Comparison of ENCODE assay signal across 8 cellular contexts in genomic region chr1:183942933-183943693, GRCh38.
A peak's percentile ranks its signal among the peaks of the same experiment; 100 is the strongest.
DNase-seq lines count a peak whose midpoint lies in the region; ATAC-seq and TF ChIP-seq lines count a peak whose summit lies in the region.

No MANE protein-coding gene starts in this region.

- H3K9me3 Mint-ChIP-seq in T-cell = no peaks in the 10 kb centered on the region

- H3K27me3 ChIP-seq in stomach = no peaks in the 10 kb centered on the region

- no peak for TF ChIP-seq POLR2A in stomach (IDR thresholded peaks at IDR 0.05)

- POLR2A ChIA-PET in T-cell (lab: Charles Lee) = no interaction called here

- no peaks in the 10 kb centered on the region for H3K4me1 ChIP-seq in stomach

- no peak overlapping the region for H3K27ac Mint-ChIP-seq in T-cell

- H3K9me3 ChIP-seq in stomach = no peaks in the 10 kb centered on the region

- peaks cover 0 to 6% (median 0%) of the 10 kb centered on the region in 4 donors for H3K36me3 ChIP-seq in stomach

- intact Hi-C loops in stomach (cut with DNase I; ENCODE audit: low total_unique reads) = no loop called here

- no peaks in the 10 kb centered on the region for H3K36me3 Mint-ChIP-seq in T-cell

- peak; percentile 89 for DNase-seq in AG10803 (ENCODE audit: low read depth)
- peak; percentile 76 for DNase-seq in NCI-H1436 (lab: John Stamatoyannopoulos, UW)
- peak; percentile 99 for DNase-seq in amniotic epithelial cell (ENCODE audit: low read depth)
- DNase-seq in myocyte (ENCODE audit: low read depth) = peak; percentile 98
- DNase-seq in T-cell = no peak
- DNase-seq in stomach = no peak

- H3K27me3 Mint-ChIP-seq in T-cell = no peaks in the 10 kb centered on the region

- TF ChIP-seq CTCF in AG10803 (conservative IDR thresholded peaks at IDR 0.05; ENCODE audit: low read length) (no peak; the same call in 1 of the 2 replicates), stomach (IDR thresholded peaks at IDR 0.05) (no peak)

- ATAC-seq in GM21447 (IDR thresholded peaks at IDR 0.05; ENCODE audit: unreplicated experiment) (peak; percentile 87), T-cell (replicated peaks in 1 of 4) (no peak), GM19324 (IDR thresholded peaks at IDR 0.05; ENCODE audit: low FRiP score, unreplicated experiment) (no peak)

- CTCF ChIA-PET in T-cell (lab: Charles Lee) = no interaction called here

- 58 to 71% (median 63%) methylated on average over 5 of the region's 5 CpGs for WGBS in stomach, 5 donors

- H3K27ac ChIP-seq in stomach = no peak overlapping the region

- TF ChIP-seq EP300 in stomach (IDR thresholded peaks at IDR 0.05) = no peak

- no peak overlapping the region for H3K4me3 ChIP-seq in AG10803 (ENCODE audit: low read length)
- H3K4me3 ChIP-seq in stomach = no peak overlapping the region

- no peaks in the 10 kb centered on the region for H3K4me1 Mint-ChIP-seq in T-cell

- H3K4me3 Mint-ChIP-seq in T-cell = no peak overlapping the region

Comparison
In these comparisons a context has a peak if more than half of its experiments do, and no peak if none do; other contexts are left out.
1. DNase-seq: peak in AG10803 (single experiment), NCI-H1436 (single experiment), amniotic epithelial cell (single experiment) and myocyte (single experiment); none in T-cell (0 of 34) and stomach (single experiment).